Comparison of ENCODE assay signal across 1 cellular context in genomic region chr13:40666905-40667621, GRCh38.
A peak's percentile ranks its signal among the peaks of the same experiment; 100 is the strongest.
TF ChIP-seq lines count a peak whose summit lies in the region.

No MANE protein-coding gene starts in this region.

TF ChIP-seq in HEK293, 187 proteins besides CTCF, POLR2A, EP300 and RAD21 (continued from another document):
- TF ChIP-seq, protein P1, sequence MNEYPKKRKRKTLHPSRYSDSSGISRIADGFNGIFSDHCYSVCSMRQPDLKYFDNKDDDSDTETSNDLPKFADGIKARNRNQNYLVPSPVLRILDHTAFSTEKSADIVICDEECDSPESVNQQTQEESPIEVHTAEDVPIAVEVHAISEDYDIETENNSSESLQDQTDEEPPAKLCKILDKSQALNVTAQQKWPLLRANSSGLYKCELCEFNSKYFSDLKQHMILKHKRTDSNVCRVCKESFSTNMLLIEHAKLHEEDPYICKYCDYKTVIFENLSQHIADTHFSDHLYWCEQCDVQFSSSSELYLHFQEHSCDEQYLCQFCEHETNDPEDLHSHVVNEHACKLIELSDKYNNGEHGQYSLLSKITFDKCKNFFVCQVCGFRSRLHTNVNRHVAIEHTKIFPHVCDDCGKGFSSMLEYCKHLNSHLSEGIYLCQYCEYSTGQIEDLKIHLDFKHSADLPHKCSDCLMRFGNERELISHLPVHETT (tag by site-specific recombination; IDR thresholded peaks at IDR 0.05), result no peak
- TF ChIP-seq ZNF777 (tag by site-specific recombination; IDR thresholded peaks at IDR 0.05; ENCODE audit: borderline replicate concordance) (peak; percentile 61; the same call in 1 of the 2 replicates), ZBTB20 (tag by site-specific recombination; IDR thresholded peaks at IDR 0.05) (peak; percentile 20; the same call in 1 of the 2 replicates)
